Comparison of ENCODE assay signal across 8 cellular contexts in the genomic region with DNA sequence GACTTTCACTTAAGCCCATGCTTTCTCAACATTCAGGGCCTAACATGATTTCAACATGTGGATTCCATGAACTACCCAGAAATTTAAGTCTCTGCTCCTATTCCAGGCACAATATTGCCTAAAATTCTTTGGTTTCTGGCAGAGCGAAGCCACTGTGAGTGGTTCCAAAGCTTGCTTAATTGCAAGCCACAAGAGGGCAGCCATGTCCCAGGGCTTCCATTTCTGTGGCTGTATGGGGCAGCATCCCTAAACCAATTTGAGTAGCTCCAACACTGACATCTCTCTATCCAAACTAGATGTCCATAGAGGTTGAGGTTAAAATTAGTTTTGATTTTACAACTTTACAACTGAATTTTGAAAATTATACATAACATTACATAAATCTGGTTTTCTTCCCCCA. TPM values are rescaled to one million over a fixed set of nuclear protein-coding genes. Genes with fewer than 3 reads are reported as not detected.
DNase-seq lines count a peak whose midpoint lies in the region; ATAC-seq and TF ChIP-seq lines count a peak whose summit lies in the region.

No MANE protein-coding gene starts in this region.

- no peak overlapping the region for H3K4me3 ChIP-seq in right atrium auricular region

- H3K27me3 ChIP-seq in right atrium auricular region, result no peaks in the 10 kb centered on the region

- peaks cover 7% of the 10 kb centered on the region for H3K4me1 Mint-ChIP-seq in activated naive CD4-positive, alpha-beta T cell treated with anti-CD3 and anti-CD28 coated beads, Interleukin-2, amount 10 ng/mL, durations not matched to agents 7 days and 5 days

- no peaks in the 10 kb centered on the region for H3K36me3 ChIP-seq in right atrium auricular region

- H3K4me1 ChIP-seq in right atrium auricular region, result no peaks in the 10 kb centered on the region

- H3K9me3 Mint-ChIP-seq in activated naive CD4-positive, alpha-beta T cell treated with anti-CD3 and anti-CD28 coated beads, Interleukin-2, amount 10 ng/mL, durations not matched to agents 7 days and 5 days, result no peaks in the 10 kb centered on the region

- H3K27ac Mint-ChIP-seq in activated naive CD4-positive, alpha-beta T cell treated with anti-CD3 and anti-CD28 coated beads, Interleukin-2, amount 10 ng/mL, durations not matched to agents 7 days and 5 days, result no peak overlapping the region

- POLR2A ChIA-PET in RWPE1 (lab: Yijun Ruan, JAX; ENCODE audit: low non-redundant PET), result no interaction called here

- DNase-seq in Ammon's horn (ENCODE audit: low spot score) (peak; percentile 18), RWPE1 (ENCODE audit: low spot score) (peak; percentile 42), right atrium auricular region (ENCODE audit: low spot score) (peak; percentile 73), cerebellar nuclear complex (lab: John Stamatoyannopoulos, UW) (no peak)
- DNase-seq in activated naive CD4-positive, alpha-beta T cell treated with anti-CD3 and anti-CD28 coated beads, Interleukin-2, amount 10 ng/mL, durations not matched to agents 7 days and 5 days, result peak; percentile 75
- DNase-seq in stimulated activated CD4-positive, alpha-beta T cell treated with anti-CD3 and anti-CD28 coated beads, Interleukin-12 subunit alpha, Interleukin-12 subunit beta, amount 100 ng/mL, for 48 hours (ENCODE audit: low read depth in 2 of 3, low spot score in 1 of 3), result peak; percentile 20 to 47 (median 45)

- no peak overlapping the region for H3K27ac ChIP-seq in RWPE1
- no peak overlapping the region for H3K27ac ChIP-seq in right atrium auricular region

- H3K36me3 Mint-ChIP-seq in activated naive CD4-positive, alpha-beta T cell treated with anti-CD3 and anti-CD28 coated beads, Interleukin-2, amount 10 ng/mL, durations not matched to agents 7 days and 5 days, result no peaks in the 10 kb centered on the region

- peaks cover 3% of the 10 kb centered on the region for H3K27me3 Mint-ChIP-seq in activated naive CD4-positive, alpha-beta T cell treated with anti-CD3 and anti-CD28 coated beads, Interleukin-2, amount 10 ng/mL, durations not matched to agents 7 days and 5 days

- ATAC-seq in GM18868 (IDR thresholded peaks at IDR 0.05; ENCODE audit: unreplicated experiment) (peak; percentile 95), HG03097 (IDR thresholded peaks at IDR 0.05; ENCODE audit: low FRiP score, unreplicated experiment) (peak; percentile 86)

- CTCF ChIA-PET in RWPE1 (lab: Yijun Ruan, JAX), result interaction anchor here (0.5 to 1.1 kb wide), 11 partner anchors 9 to 1277 kb away, joined by 3 to 13 read pairs (median 4); no protein-coding TSS in a partner anchor
- CTCF ChIA-PET in activated naive CD4-positive, alpha-beta T cell treated with anti-CD3 and anti-CD28 coated beads, Interleukin-2, amount 10 ng/mL, durations not matched to agents 7 days and 5 days (lab: Charles Lee), result interaction anchor here (0.6 to 4.9 kb wide), 25 partner anchors 12 to 784 kb away, joined by 3 to 71 read pairs (median 3); a partner anchor contains a TSS

- TF ChIP-seq CTCF in RWPE1 (conservative IDR thresholded peaks at IDR 0.05; ENCODE audit: low read depth) (peak; percentile 69), right atrium auricular region (IDR thresholded peaks at IDR 0.05) (peak; percentile 59 to 85)

- no peaks in the 10 kb centered on the region for H3K9me3 ChIP-seq in right atrium auricular region

- H3K4me3 Mint-ChIP-seq in activated naive CD4-positive, alpha-beta T cell treated with anti-CD3 and anti-CD28 coated beads, Interleukin-2, amount 10 ng/mL, durations not matched to agents 7 days and 5 days, result no peak overlapping the region

RNA-seq across cellular contexts. Expression of a gene that starts 56.3 kb away (rescaled TPM):
- total RNA-seq in right atrium auricular region, result 10 to 100 TPM; 17.1 to 35.0 TPM

Comparison
In these comparisons a context has a peak if more than half of its experiments do, and no peak if none do; other contexts are left out.
1. DNase-seq: peak in Ammon's horn (single experiment), RWPE1 (single experiment), activated naive CD4-positive, alpha-beta T cell treated with anti-CD3 and anti-CD28 coated beads, Interleukin-2, amount 10 ng/mL, durations not matched to agents 7 days and 5 days (single experiment), right atrium auricular region (single experiment) and stimulated activated CD4-positive, alpha-beta T cell treated with anti-CD3 and anti-CD28 coated beads, Interleukin-12 subunit alpha, Interleukin-12 subunit beta, amount 100 ng/mL, for 48 hours (3 of 3); none in cerebellar nuclear complex (0 of 2).